12 cellular contexts compared by ENCODE assay signal in genomic region chr7:136869991-136870798, GRCh38. TPM values are rescaled to one million over a fixed set of nuclear protein-coding genes. Genes with fewer than 3 reads are reported as not detected.
DNase-seq lines count a peak whose midpoint lies in the region; ATAC-seq and TF ChIP-seq lines count a peak whose summit lies in the region.
"Had no signal": no experiment of that assay in that cellular context is flagged by ENCODE, and none has a peak within 500 bp of the region (broad histone marks: within the 10 kb centered on the region; RNA-seq: fewer than 3 reads in every experiment).

No MANE protein-coding gene starts in this region.

- no peak for TF ChIP-seq CTCF in fibroblast of the aortic adventitia (IDR thresholded peaks at IDR 0.05; ENCODE audit: insufficient read depth, low read length)
- no peak for TF ChIP-seq CTCF in nephron (IDR thresholded peaks at IDR 0.05; ENCODE audit: unreplicated experiment in 3 of 3)

- no peak overlapping the region for H3K27ac Mint-ChIP-seq in nephron
- H3K27ac Mint-ChIP-seq: activated B cell treated with CpG ODN at 0.5 μM for 24 hours; CD8-positive, alpha-beta T cell; memory B cell had no signal

- no peak for ATAC-seq in GM21367 (IDR thresholded peaks at IDR 0.05; ENCODE audit: unreplicated experiment)
- ATAC-seq: CD8-positive, alpha-beta T cell had no signal

- H3K4me3 Mint-ChIP-seq in nephron = peak overlapping the region; percentile 78 to 90 (median 90)
- H3K4me3 Mint-ChIP-seq: activated B cell treated with CpG ODN at 0.5 μM for 24 hours; CD8-positive, alpha-beta T cell; memory B cell had no signal

- no peaks in the 10 kb centered on the region for H3K9me3 Mint-ChIP-seq in nephron
- H3K9me3 Mint-ChIP-seq: activated B cell treated with CpG ODN at 0.5 μM for 24 hours; CD8-positive, alpha-beta T cell; memory B cell had no signal

- peak overlapping the region; percentile 64 for H3K4me3 ChIP-seq in fibroblast of the aortic adventitia (ENCODE audit: low read depth, low read length)

- H3K27me3 Mint-ChIP-seq in nephron (ENCODE audit: low read depth) = peaks cover 85% of the 10 kb centered on the region

- peaks cover 26% of the 10 kb centered on the region for H3K4me1 Mint-ChIP-seq in nephron
- H3K4me1 Mint-ChIP-seq: activated B cell treated with CpG ODN at 0.5 μM for 24 hours had no signal

- no peaks in the 10 kb centered on the region for H3K36me3 Mint-ChIP-seq in nephron (ENCODE audit: low read depth)
- H3K36me3 Mint-ChIP-seq: CD8-positive, alpha-beta T cell; memory B cell had no signal

- DNase-seq in AG08396 (ENCODE audit: low spot score) (peak; percentile 16), NCI-H526 (lab: John Stamatoyannopoulos, UW) (peak; percentile 19 to 75), fibroblast of the aortic adventitia (ENCODE audit: low read depth) (no peak), NCI-H2081 (lab: John Stamatoyannopoulos, UW) (no peak), T-helper 1 cell (no peak)
- DNase-seq in stimulated activated CD4-positive, alpha-beta T cell treated with anti-CD3 and anti-CD28 coated beads, Interleukin-2, amount 100 ng/mL, for 48 hours = no peak
- DNase-seq: activated B cell treated with CpG ODN at 0.5 μM for 24 hours; CD8-positive, alpha-beta T cell; NCI-H2227 treated with DMSO at 0.1 percent for 48 hours had no signal

RNA-seq across cellular contexts. Expression of gene CHRM2, which starts 1.7 kb away (rescaled TPM):
- total RNA-seq in fibroblast of the aortic adventitia (ENCODE audit: low replicate concordance) = 1.2 and 26.4 TPM in 2 replicates
- total RNA-seq: activated B cell treated with CpG ODN at 0.5 μM for 24 hours; CD8-positive, alpha-beta T cell had no signal

Comparison
In these comparisons a context has a peak if more than half of its experiments do, and no peak if none do; other contexts are left out.
1. DNase-seq: peak in AG08396 (single experiment) and NCI-H526 (2 of 2); none in fibroblast of the aortic adventitia (single experiment), NCI-H2081 (0 of 2), stimulated activated CD4-positive, alpha-beta T cell treated with anti-CD3 and anti-CD28 coated beads, Interleukin-2, amount 100 ng/mL, for 48 hours (0 of 2) and T-helper 1 cell (0 of 5).